Comparison of ENCODE assay signal across 27 cellular contexts in the genomic region with DNA sequence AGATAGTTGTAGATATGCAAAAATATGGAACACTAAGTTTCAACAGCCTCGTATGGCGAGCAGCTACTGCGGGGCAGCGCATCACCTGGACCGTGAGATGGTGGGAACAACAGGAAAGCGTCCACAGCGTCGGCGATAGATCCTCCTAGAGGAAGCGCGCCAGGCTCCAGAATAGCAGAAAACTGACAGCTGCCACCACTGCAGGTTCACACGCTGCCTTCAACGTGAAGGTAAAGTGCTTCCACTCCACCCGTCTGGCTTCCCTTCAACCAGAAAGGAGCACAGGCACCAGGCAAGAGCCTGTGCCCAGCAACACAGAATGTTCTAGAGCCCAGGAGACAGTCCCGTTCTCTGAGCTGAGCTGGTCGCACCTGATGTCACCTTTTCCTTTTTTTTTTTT. TPM values are rescaled to one million over a fixed set of nuclear protein-coding genes. Genes with fewer than 3 reads are reported as not detected.
A peak's percentile ranks its signal among the peaks of the same experiment; 100 is the strongest.
DNase-seq lines count a peak whose midpoint lies in the region; ATAC-seq, FAIRE-seq and TF ChIP-seq lines count a peak whose summit lies in the region.
"Had no signal": no experiment of that assay in that cellular context is flagged by ENCODE, and none has a peak within 500 bp of the region (broad histone marks: within the 10 kb centered on the region; RNA-seq: fewer than 3 reads in every experiment).

No MANE protein-coding gene starts in this region.

- peaks cover 10% of the 10 kb centered on the region for H3K27me3 Mint-ChIP-seq in activated CD4-positive, alpha-beta T cell treated with anti-CD3 and anti-CD28 coated beads, Interleukin-2, amount 10 ng/mL, durations not matched to agents 24 days and 14 days
- no peaks in the 10 kb centered on the region for H3K27me3 Mint-ChIP-seq in effector memory CD8-positive, alpha-beta T cell
- peaks cover 0 to 13% (median 0%) of the 10 kb centered on the region in 5 donors for H3K27me3 Mint-ChIP-seq in naive thymus-derived CD4-positive, alpha-beta T cell
- H3K27me3 Mint-ChIP-seq in CD8-positive, alpha-beta memory T cell = no peaks in the 10 kb centered on the region
- H3K27me3 Mint-ChIP-seq: B cell; CD4-positive, alpha-beta T cell had no signal

- H3K4me1 ChIP-seq in A549 = no peaks in the 10 kb centered on the region
- peaks cover 1% of the 10 kb centered on the region in 2 donors for H3K4me1 ChIP-seq in naive thymus-derived CD4-positive, alpha-beta T cell (ENCODE audit: control insufficient read depth in 2 of 2, insufficient read depth in 2 of 2, low read length in 2 of 2)
- H3K4me1 ChIP-seq in CD8-positive, alpha-beta memory T cell (ENCODE audit: insufficient read depth, low read length) = peaks cover 1% of the 10 kb centered on the region
- H3K4me1 ChIP-seq: BLaER1 treated with 17β-estradiol and CSF1 and Interleukin-3, amounts not matched to agents 10 nM and 100 nM had no signal

- TF ChIP-seq EP300 in A549 (IDR thresholded peaks at IDR 0.05) = no peak

- H3K4me3 ChIP-seq in A549 = no peak overlapping the region
- no peak overlapping the region for H3K4me3 ChIP-seq in naive thymus-derived CD4-positive, alpha-beta T cell (ENCODE audit: low read length)
- no peak overlapping the region for H3K4me3 ChIP-seq in CD8-positive, alpha-beta memory T cell (ENCODE audit: low read length)
- H3K4me3 ChIP-seq: BLaER1 treated with 17β-estradiol and CSF1 and Interleukin-3, amounts not matched to agents 10 nM and 100 nM; GM12878 had no signal

- H3K27me3 ChIP-seq in naive thymus-derived CD4-positive, alpha-beta T cell (ENCODE audit: control insufficient read depth in 2 of 2, insufficient read depth in 2 of 2, low read length in 2 of 2) = no peaks in the 10 kb centered on the region
- H3K27me3 ChIP-seq in CD8-positive, alpha-beta memory T cell (ENCODE audit: insufficient read depth, low read length, poor library complexity, severe bottlenecking) = no peaks in the 10 kb centered on the region
- H3K27me3 ChIP-seq: BLaER1 treated with 17β-estradiol and CSF1 and Interleukin-3, amounts not matched to agents 10 nM and 100 nM had no signal

- no peak for TF ChIP-seq POLR2A in A549 (IDR thresholded peaks at IDR 0.05; ENCODE audit: low read length)

- peaks cover under 1% of the 10 kb centered on the region for H3K4me1 Mint-ChIP-seq in activated CD4-positive, alpha-beta T cell treated with anti-CD3 and anti-CD28 coated beads, Interleukin-2, amount 10 ng/mL, durations not matched to agents 24 days and 14 days
- peaks cover under 1 to 2% of the 10 kb centered on the region in 2 donors for H3K4me1 Mint-ChIP-seq in effector memory CD8-positive, alpha-beta T cell (ENCODE audit: low read depth in 2 of 2)
- H3K4me1 Mint-ChIP-seq in naive thymus-derived CD4-positive, alpha-beta T cell = peaks cover 0 to 2% (median 2%) of the 10 kb centered on the region in 7 donors
- H3K4me1 Mint-ChIP-seq in CD8-positive, alpha-beta memory T cell = peaks cover 1 to 2% (median 2%) of the 10 kb centered on the region in 3 donors
- H3K4me1 Mint-ChIP-seq: B cell had no signal

- POLR2A ChIA-PET in A549 (lab: Yijun Ruan, JAX) = no interaction called here
- POLR2A ChIA-PET in naive thymus-derived CD4-positive, alpha-beta T cell (lab: Charles Lee) = interaction anchor here (0.6 kb wide), 1 partner anchor 31 kb away, joined by 4 read pairs; no protein-coding TSS in a partner anchor
- POLR2A ChIA-PET in CD8-positive, alpha-beta memory T cell (lab: Charles Lee) = no interaction called here

- H3K27ac ChIP-seq in A549 = no peak overlapping the region
- H3K27ac ChIP-seq in naive thymus-derived CD4-positive, alpha-beta T cell (ENCODE audit: low read depth, low read length) = no peak overlapping the region
- no peak overlapping the region for H3K27ac ChIP-seq in CD8-positive, alpha-beta memory T cell (ENCODE audit: low read depth, low read length)
- H3K27ac ChIP-seq: 22Rv1; BLaER1 treated with 17β-estradiol and CSF1 and Interleukin-3, amounts not matched to agents 10 nM and 100 nM; C4-2B had no signal

- H3K36me3 Mint-ChIP-seq in activated CD4-positive, alpha-beta T cell treated with anti-CD3 and anti-CD28 coated beads, Interleukin-2, amount 10 ng/mL, durations not matched to agents 24 days and 14 days (ENCODE audit: low read depth) = no peaks in the 10 kb centered on the region
- peaks cover 5% of the 10 kb centered on the region for H3K36me3 Mint-ChIP-seq in effector memory CD8-positive, alpha-beta T cell (ENCODE audit: insufficient read depth)
- no peaks in the 10 kb centered on the region for H3K36me3 Mint-ChIP-seq in naive thymus-derived CD4-positive, alpha-beta T cell
- no peaks in the 10 kb centered on the region for H3K36me3 Mint-ChIP-seq in CD8-positive, alpha-beta memory T cell
- H3K36me3 Mint-ChIP-seq: CD8-positive, alpha-beta T cell had no signal

- H3K9me3 ChIP-seq in A549 = no peaks in the 10 kb centered on the region
- H3K9me3 ChIP-seq in naive thymus-derived CD4-positive, alpha-beta T cell (ENCODE audit: control insufficient read depth in 2 of 3, low read length in 3 of 3) = no peaks in the 10 kb centered on the region
- no peaks in the 10 kb centered on the region for H3K9me3 ChIP-seq in CD8-positive, alpha-beta memory T cell (ENCODE audit: low read length)

- CTCF ChIA-PET in A549 (lab: Yijun Ruan, JAX) = interaction anchor here (0.7 to 1.1 kb wide), 2 partner anchors 325 to 328 kb away, joined by 3 read pairs; no protein-coding TSS in a partner anchor
- CTCF ChIA-PET in naive thymus-derived CD4-positive, alpha-beta T cell (lab: Charles Lee) = no interaction called here
- CTCF ChIA-PET in CD8-positive, alpha-beta memory T cell (lab: Charles Lee) = interaction anchor here (2.2 kb wide), 1 partner anchor 155 kb away, joined by 4 read pairs; no protein-coding TSS in a partner anchor

- FAIRE-seq in A549 (lab: Jason Lieb, UNC) = no peak
- FAIRE-seq: GM12878, GM12892, GM18507 had no signal

- peak; percentile 20 to 39; a peak in 2 of 6 replicates for ATAC-seq in A549
- ATAC-seq in effector memory CD8-positive, alpha-beta T cell (replicated peaks) = peak; percentile 12
- ATAC-seq in naive thymus-derived CD4-positive, alpha-beta T cell = peak; percentile 18
- no peak for ATAC-seq in GM21786 (IDR thresholded peaks at IDR 0.05; ENCODE audit: unreplicated experiment)
- ATAC-seq: CD8-positive, alpha-beta T cell; GM12878 had no signal

- no peak overlapping the region for H3K4me3 Mint-ChIP-seq in activated CD4-positive, alpha-beta T cell treated with anti-CD3 and anti-CD28 coated beads, Interleukin-2, amount 10 ng/mL, durations not matched to agents 24 days and 14 days
- no peak overlapping the region for H3K4me3 Mint-ChIP-seq in effector memory CD8-positive, alpha-beta T cell
- H3K4me3 Mint-ChIP-seq in naive thymus-derived CD4-positive, alpha-beta T cell = no peak overlapping the region
- H3K4me3 Mint-ChIP-seq in CD8-positive, alpha-beta memory T cell = no peak overlapping the region
- H3K4me3 Mint-ChIP-seq: B cell; CD4-positive, alpha-beta T cell; CD8-positive, alpha-beta T cell had no signal

- TF ChIP-seq RAD21 in A549 (conservative IDR thresholded peaks at IDR 0.05 in 1 of 2, IDR thresholded peaks at IDR 0.05 in 1 of 2) = no peak

- intact Hi-C loops in activated CD4-positive, alpha-beta T cell treated with anti-CD3 and anti-CD28 coated beads, Interleukin-2, amount 10 ng/mL, durations not matched to agents 24 days and 14 days (cut with micrococcal nuclease) = loop anchor here (10.0 kb wide), 1 partner anchor 292 kb away; the partner anchor contains the start of gene PNO1
- intact Hi-C loops in naive thymus-derived CD4-positive, alpha-beta T cell (cut with micrococcal nuclease) = no loop called here

- H3K27ac Mint-ChIP-seq in activated CD4-positive, alpha-beta T cell treated with anti-CD3 and anti-CD28 coated beads, Interleukin-2, amount 10 ng/mL, durations not matched to agents 24 days and 14 days = no peak overlapping the region
- no peak overlapping the region for H3K27ac Mint-ChIP-seq in effector memory CD8-positive, alpha-beta T cell
- H3K27ac Mint-ChIP-seq in naive thymus-derived CD4-positive, alpha-beta T cell = no peak overlapping the region
- H3K27ac Mint-ChIP-seq in CD8-positive, alpha-beta memory T cell = no peak overlapping the region
- H3K27ac Mint-ChIP-seq: B cell; CD4-positive, alpha-beta T cell; CD8-positive, alpha-beta T cell had no signal

- WGBS in A549 (ENCODE audit: missing lambda C conversion rate) = 66% methylated on average over 16 of the region's 16 CpGs

- TF ChIP-seq CTCF in A549 (IDR thresholded peaks at IDR 0.05) = no peak

- no peak overlapping the region for H3K4me2 ChIP-seq in A549
- H3K4me2 ChIP-seq: BLaER1 treated with 17β-estradiol and CSF1 and Interleukin-3, amounts not matched to agents 10 nM and 100 nM had no signal

- H3K9me3 Mint-ChIP-seq in activated CD4-positive, alpha-beta T cell treated with anti-CD3 and anti-CD28 coated beads, Interleukin-2, amount 10 ng/mL, durations not matched to agents 24 days and 14 days = no peaks in the 10 kb centered on the region
- peaks cover 0 to 2% of the 10 kb centered on the region in 2 donors for H3K9me3 Mint-ChIP-seq in effector memory CD8-positive, alpha-beta T cell
- peaks cover 0 to 13% (median 1%) of the 10 kb centered on the region in 11 donors for H3K9me3 Mint-ChIP-seq in naive thymus-derived CD4-positive, alpha-beta T cell
- peaks cover 0 to 13% (median 5%) of the 10 kb centered on the region in 5 donors for H3K9me3 Mint-ChIP-seq in CD8-positive, alpha-beta memory T cell
- H3K9me3 Mint-ChIP-seq: CD4-positive, alpha-beta T cell had no signal

- DNase-seq in activated CD4-positive, alpha-beta T cell treated with anti-CD3 and anti-CD28 coated beads, Interleukin-2, amount 10 ng/mL, durations not matched to agents 24 days and 14 days = peak; percentile 56
- no peak for DNase-seq in activated CD4-positive, alpha-beta T cell treated with anti-CD3 and anti-CD28 coated beads for 4 hours
- DNase-seq in A549 (ENCODE audit: low read depth in 1 of 2, low spot score in 1 of 2) (no peak), NCI-H524 (lab: John Stamatoyannopoulos, UW) (no peak)
- DNase-seq in effector memory CD8-positive, alpha-beta T cell = no peak
- DNase-seq in naive thymus-derived CD4-positive, alpha-beta T cell = no peak
- no peak for DNase-seq in CD8-positive, alpha-beta memory T cell
- DNase-seq: ACHN; CD4-positive, alpha-beta T cell; CD8-positive, alpha-beta T cell; COR-L47; DMS 273 treated with DMSO at 0.1 percent for 48 hours; DMS153; DMS53; DMS79; DND-41; EL; GDM1 had no signal

- no peaks in the 10 kb centered on the region for H3K36me3 ChIP-seq in naive thymus-derived CD4-positive, alpha-beta T cell (ENCODE audit: control insufficient read depth in 2 of 3, insufficient read depth in 3 of 3, low read length in 3 of 3)
- no peaks in the 10 kb centered on the region for H3K36me3 ChIP-seq in CD8-positive, alpha-beta memory T cell (ENCODE audit: insufficient read depth, low read length)
- H3K36me3 ChIP-seq: BLaER1 treated with 17β-estradiol and CSF1 and Interleukin-3, amounts not matched to agents 10 nM and 100 nM had no signal

RNA-seq across cellular contexts. Expression of gene FBXO48, which starts 20.0 kb away (rescaled TPM):
- total RNA-seq in activated CD4-positive, alpha-beta T cell treated with anti-CD3 and anti-CD28 coated beads, Interleukin-2, amount 10 ng/mL, durations not matched to agents 24 days and 14 days = 1.2 TPM in 2 replicates
- 1.4 and 2.1 TPM in 2 replicates for polyA plus RNA-seq in A549 (2011; rRNA removed)
- polyA plus RNA-seq in A549 (2012; cell fraction: cytosol; rRNA removed) = 0.26 and 0.35 TPM in 2 replicates
- 0.19 and 0.40 TPM in 2 replicates for polyA plus RNA-seq in A549 (2012; cell fraction: nucleus; rRNA removed)
- polyA plus RNA-seq in A549 (2017; fragmentation: RNase III; extraction: RNeasy Plus Mini Kit Qiagen cat#74134 plus additional on column Dnase treatment) = 0.72 to 0.81 TPM (median 0.74 TPM) in 3 replicates
- 0.63 and 0.70 TPM in 2 replicates for polyA minus RNA-seq in A549 (2011; rRNA and poly(A)+ RNA removed)
- total RNA-seq in naive thymus-derived CD4-positive, alpha-beta T cell = 1 to 10 TPM; 1.1 to 5.6 (median 1.7) TPM
- polyA plus RNA-seq in naive thymus-derived CD4-positive, alpha-beta T cell = under 1 TPM; 0.49 to 0.53 TPM
- total RNA-seq in CD8-positive, alpha-beta memory T cell = 1 to 10 TPM; 1.5 to 1.6 TPM
- 0.79 TPM for polyA plus RNA-seq in CD8-positive, alpha-beta memory T cell
- total RNA-seq: G401 had no signal

RNA-seq across cellular contexts. Expression of gene APLF, which starts 20.3 kb away (rescaled TPM):
- 2.0 and 2.1 TPM in 2 replicates for total RNA-seq in activated CD4-positive, alpha-beta T cell treated with anti-CD3 and anti-CD28 coated beads, Interleukin-2, amount 10 ng/mL, durations not matched to agents 24 days and 14 days
- polyA plus RNA-seq in A549 (2011; rRNA removed) = 2.1 and 2.8 TPM in 2 replicates
- 0.41 and 0.45 TPM in 2 replicates for polyA plus RNA-seq in A549 (2012; cell fraction: cytosol; rRNA removed)
- polyA plus RNA-seq in A549 (2012; cell fraction: nucleus; rRNA removed) = 0.25 and 0.39 TPM in 2 replicates
- polyA plus RNA-seq in A549 (2017; fragmentation: RNase III; extraction: RNeasy Plus Mini Kit Qiagen cat#74134 plus additional on column Dnase treatment) = 1.5 to 1.8 TPM (median 1.5 TPM) in 3 replicates
- polyA minus RNA-seq in A549 (2011; rRNA and poly(A)+ RNA removed) = 3.3 and 4.1 TPM in 2 replicates
- 1 to 10 TPM; 2.9 to 8.9 (median 3.8) TPM for total RNA-seq in naive thymus-derived CD4-positive, alpha-beta T cell
- 1 to 10 TPM; 1.4 TPM for polyA plus RNA-seq in naive thymus-derived CD4-positive, alpha-beta T cell
- 1 to 10 TPM; 3.6 to 4.0 TPM for total RNA-seq in CD8-positive, alpha-beta memory T cell
- polyA plus RNA-seq in CD8-positive, alpha-beta memory T cell = 1.9 TPM
